9 cellular contexts compared by ENCODE assay signal in the genomic region with DNA sequence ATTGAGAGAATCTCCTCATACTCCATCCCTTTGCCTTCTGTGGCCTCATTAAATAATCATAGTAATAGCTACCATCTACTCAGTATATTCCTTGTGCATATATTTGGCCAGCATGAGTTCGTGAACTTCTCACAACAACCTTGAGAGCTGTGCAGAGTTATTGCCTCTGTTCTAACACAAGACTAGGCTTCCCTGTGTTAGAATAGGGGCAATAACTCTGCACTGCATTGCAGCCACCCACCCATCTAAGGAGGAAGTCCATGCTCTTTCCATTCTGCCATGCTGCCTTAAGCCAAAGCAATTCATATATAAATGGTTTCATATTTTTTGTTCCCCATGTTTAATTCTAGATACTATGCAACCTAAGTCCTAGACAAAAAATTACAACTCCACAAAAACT.
"Had no signal": no experiment of that assay in that cellular context is flagged by ENCODE, and none has a peak within 500 bp of the region (broad histone marks: within the 10 kb centered on the region; RNA-seq: fewer than 3 reads in every experiment).

No MANE protein-coding gene starts in this region.

- H2AFZ ChIP-seq: GM23248, GM23338 had no signal

- H3K9me3 ChIP-seq: HAP-1 had no signal

- H3K27ac ChIP-seq: GM23248 had no signal

- ATAC-seq: GM23338, HCT116 had no signal

- DNase-seq: GM23248, H7, H9, HCEC 1CT, HFFc6 had no signal

- FAIRE-seq: H54 had no signal

- H3K9ac ChIP-seq: GM23248 had no signal

- H3K4me2 ChIP-seq: GM23338 had no signal

- H3K4me3 ChIP-seq: GM23248, GM23338, HAP-1 had no signal

- H3K36me3 ChIP-seq: HAP-1 had no signal
